ENCODE assay signal across 8 cellular contexts in the genomic region with DNA sequence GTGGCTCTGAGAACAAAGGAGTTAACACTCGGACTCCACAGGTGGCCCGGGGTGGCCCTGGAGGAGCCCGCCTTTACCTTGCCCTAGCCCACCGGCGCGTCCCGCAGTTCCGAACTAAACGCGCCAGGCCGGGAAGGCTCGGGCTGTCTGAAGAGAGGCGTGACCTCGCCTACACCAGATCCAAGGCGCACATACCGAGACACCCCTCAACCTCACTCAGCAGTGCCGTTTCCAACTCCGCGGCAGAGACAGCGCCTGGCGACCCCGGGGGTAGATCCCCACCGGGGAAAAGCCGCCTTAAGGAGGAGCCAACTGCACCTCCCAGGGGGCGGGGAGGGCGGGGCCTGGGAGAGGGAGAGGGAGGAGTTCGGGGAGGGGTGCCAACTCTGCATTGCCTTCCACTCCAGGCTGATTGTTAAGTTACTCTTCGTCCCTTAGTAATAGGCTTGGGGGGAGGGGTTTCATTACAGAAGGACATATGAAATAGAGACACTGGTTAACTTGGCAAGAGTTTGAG. TPM values are rescaled to one million over a fixed set of nuclear protein-coding genes. Genes with fewer than 3 reads are reported as not detected.
A peak's percentile ranks its signal among the peaks of the same experiment; 100 is the strongest.
DNase-seq lines count a peak whose midpoint lies in the region; ATAC-seq, FAIRE-seq and TF ChIP-seq lines count a peak whose summit lies in the region.

A gene (minus strand): TSS at position 272 of the 517 bp plus-strand sequence. CDS start 1,408 bp downstream, outside the sequence.

- no peak for TF ChIP-seq CTCF in H1 (IDR thresholded peaks at IDR 0.05; ENCODE audit: control extremely low read depth in 1 of 3, insufficient read depth in 1 of 3, low read depth in 1 of 3, low read length in 3 of 3)

- H3K23me2 ChIP-seq in H1 (ENCODE audit: low read depth, low read length): peaks cover 6% of the 10 kb centered on the region

- H3K9me3 Mint-ChIP-seq in CD8-positive, alpha-beta memory T cell: no peaks in the 10 kb centered on the region

- H3K4me3 ChIP-seq in CD8-positive, alpha-beta memory T cell (ENCODE audit: low read length): peak within 1 kb of the TSS; percentile 92
- H3K4me3 ChIP-seq in H1 (ENCODE audit: extremely low read depth in 1 of 4, insufficient read depth in 2 of 4, low read depth in 3 of 4, low read length in 4 of 4) (peak within 1 kb of the TSS; percentile 66 to 89 (median 87)), mesodermal cell (ENCODE audit: extremely low read depth, insufficient read depth, low read length, poor library complexity, severe bottlenecking) (peak within 1 kb of the TSS; percentile 76)

- H3K9me3 ChIP-seq in CD8-positive, alpha-beta memory T cell (ENCODE audit: low read length): no peaks in the 10 kb centered on the region
- H3K9me3 ChIP-seq in H1 (ENCODE audit: insufficient read depth in 2 of 2, low read depth in 1 of 2, low read length in 1 of 2) (no peaks in the 10 kb centered on the region), mesodermal cell (ENCODE audit: control insufficient read depth, low read length) (no peaks in the 10 kb centered on the region)

- H3K27ac Mint-ChIP-seq in CD8-positive, alpha-beta memory T cell: peak within 1 kb of the TSS; percentile 85 to 98 (median 94)

- H3K79me1 ChIP-seq in H1 (ENCODE audit: low read depth, low read length): no peaks in the 10 kb centered on the region

- peak; percentile 3 for ATAC-seq in GM19468 (IDR thresholded peaks at IDR 0.05; ENCODE audit: extremely low read depth, unreplicated experiment)

- peaks cover 3 to 6% of the 10 kb centered on the region in 2 experiments for H4K20me1 ChIP-seq in H1 (replicated peaks in 1 of 2; ENCODE audit: control insufficient read depth in 1 of 2, insufficient read depth in 2 of 2, low read length in 2 of 2)

- H4K8ac ChIP-seq in H1 (ENCODE audit: extremely low read depth, insufficient read depth, low read length): peak within 1 kb of the TSS; percentile 97

- peaks cover 0 to 26% (median 3%) of the 10 kb centered on the region in 3 donors for H3K36me3 Mint-ChIP-seq in CD8-positive, alpha-beta memory T cell

- no peak for FAIRE-seq in H1 (lab: Jason Lieb, UNC)

- H2BK12ac ChIP-seq in H1 (ENCODE audit: low read depth, low read length): peak within 1 kb of the TSS; percentile 95

- TF ChIP-seq EP300 in H1 (IDR thresholded peaks at IDR 0.05; ENCODE audit: borderline replicate concordance in 1 of 2, low read depth in 2 of 2, low read length in 2 of 2): no peak

- H3K4ac ChIP-seq in H1 (replicated peaks; ENCODE audit: insufficient read length, low read depth, low read length): peak within 1 kb of the TSS; percentile 46

- peaks cover 5 to 10% of the 10 kb centered on the region in 2 donors for H3K27me3 Mint-ChIP-seq in CD8-positive, alpha-beta memory T cell

- peaks cover 40 to 57% (median 50%) of the 10 kb centered on the region in 3 donors for H3K4me1 Mint-ChIP-seq in CD8-positive, alpha-beta memory T cell

- POLR2A ChIA-PET in CD8-positive, alpha-beta memory T cell (lab: Charles Lee): interaction anchor here (0.6 to 1.2 kb wide), 4 partner anchors 9 to 453 kb away, joined by 3 to 5 read pairs (median 4); no protein-coding TSS in a partner anchor
- POLR2A ChIA-PET in H1 (lab: Charles Lee; ENCODE audit: partially characterized antibody): interaction anchor here (0.6 to 1.5 kb wide), 6 partner anchors 12 to 211 kb away, joined by 3 to 4 read pairs (median 3); no protein-coding TSS in a partner anchor

- H3K18ac ChIP-seq in H1 (ENCODE audit: extremely low read depth, low read length): peak within 1 kb of the TSS; percentile 100

- peak within 1 kb of the TSS; percentile 98 for H2AFZ ChIP-seq in H1 (ENCODE audit: low read length)

- H3K4me3 Mint-ChIP-seq in CD8-positive, alpha-beta memory T cell: peak within 1 kb of the TSS; percentile 89 to 99 (median 95)

- H4K5ac ChIP-seq in H1 (ENCODE audit: insufficient read length, low read depth, low read length): peak within 1 kb of the TSS; percentile 65

- no peak within 1 kb of the TSS for H3K14ac ChIP-seq in H1 (ENCODE audit: insufficient read length)

- H3K9ac ChIP-seq in H1 (replicated peaks in 1 of 4; ENCODE audit: extremely low read depth in 1 of 4, low read depth in 3 of 4, low read length in 3 of 4): peak within 1 kb of the TSS; percentile 75 to 94 (median 86)

- 0 out of 2 replicates have a peak within 1 kb of the TSS, but pooled peaks have one; percentile 61 for H2BK20ac ChIP-seq in H1 (ENCODE audit: low read length)

- 2% methylated on average over 23 of the region's 28 CpGs; no CpG with 5 or more reads in 1 of the 2 experiments for WGBS in H1 (ENCODE audit: extremely low coverage in 1 of 2, insufficient coverage in 1 of 2, insufficient read length in 1 of 2, insufficient replicate concordance in 2 of 2, low coverage in 1 of 2, low lambda C conversion rate in 2 of 2, missing lambda C conversion rate in 1 of 2), 2 experiments
- 0% methylated on average over 16 to 21 of the region's 28 CpGs for WGBS in mesodermal cell (ENCODE audit: insufficient coverage in 2 of 2), 2 experiments

- DNase-seq in CD8-positive, alpha-beta memory T cell: peak; percentile 58 to 83 (median 73)
- peak; percentile 88 for DNase-seq in HS-5 (ENCODE audit: low read depth)
- DNase-seq in NOMO-1 (lab: John Stamatoyannopoulos, UW; ENCODE audit: unreplicated experiment in 2 of 2): peak; percentile 88 to 96
- DNase-seq in activated CD8-positive, alpha-beta memory T cell treated with anti-CD3 and anti-CD28 coated beads for 48 hours (ENCODE audit: low read depth in 2 of 3, low spot score in 2 of 3): peak; percentile 65 to 72 (median 66)
- DNase-seq in H1 (ENCODE audit: low read depth in 1 of 2, low spot score in 2 of 2): peak; percentile 74 to 91
- DNase-seq in stimulated activated CD8-positive, alpha-beta memory T cell treated with anti-CD3 and anti-CD28 coated beads, Interleukin-15, amount 100 ng/mL, for 4 hours (ENCODE audit: low read depth in 2 of 2): peak; percentile 68 to 72

- H3K4me2 ChIP-seq in H1 (ENCODE audit: insufficient read depth in 1 of 2, low read depth in 2 of 2, low read length in 2 of 2): peak within 1 kb of the TSS; percentile 84 to 87

- no peak within 1 kb of the TSS for H3K23ac ChIP-seq in H1 (ENCODE audit: insufficient read length)

- H3K27me3 ChIP-seq in CD8-positive, alpha-beta memory T cell (ENCODE audit: insufficient read depth, low read length, poor library complexity, severe bottlenecking): no peaks in the 10 kb centered on the region
- no peaks in the 10 kb centered on the region for H3K27me3 ChIP-seq in H1 (replicated peaks in 1 of 4; ENCODE audit: control insufficient read depth in 3 of 4, extremely low read depth in 1 of 4, insufficient read depth in 3 of 4, low read length in 3 of 4)

- peak within 1 kb of the TSS; percentile 63 for H4K91ac ChIP-seq in H1 (replicated peaks; ENCODE audit: insufficient read length, low read length)

- H3K36me3 ChIP-seq in CD8-positive, alpha-beta memory T cell (ENCODE audit: insufficient read depth, low read length): no peaks in the 10 kb centered on the region
- H3K36me3 ChIP-seq in H1 (ENCODE audit: control insufficient read depth in 2 of 4, insufficient read depth in 4 of 4, low read length in 3 of 4): peaks cover 0 to 22% (median 8%) of the 10 kb centered on the region in 4 experiments; a peak in 5 of 8 replicates
- peaks cover 24% of the 10 kb centered on the region for H3K36me3 ChIP-seq in mesodermal cell (ENCODE audit: control insufficient read depth, insufficient read depth, low read length)

- H3K4me1 ChIP-seq in CD8-positive, alpha-beta memory T cell (ENCODE audit: insufficient read depth, low read length): peaks cover 30% of the 10 kb centered on the region
- H3K4me1 ChIP-seq in H1 (replicated peaks in 1 of 4; ENCODE audit: control insufficient read depth in 3 of 4, insufficient read depth in 4 of 4, low read length in 3 of 4) (peaks cover 0 to 8% (median 5%) of the 10 kb centered on the region in 4 experiments; a peak in 3 of 7 replicates), mesodermal cell (ENCODE audit: control insufficient read depth, insufficient read depth, low read length, poor library complexity, severe bottlenecking) (peaks cover 4% of the 10 kb centered on the region)

- peak within 1 kb of the TSS; percentile 80 for H3K56ac ChIP-seq in H1 (replicated peaks; ENCODE audit: insufficient read length, low read depth, low read length)

- peak within 1 kb of the TSS; percentile 71 for H3K27ac ChIP-seq in CD8-positive, alpha-beta memory T cell (ENCODE audit: low read depth, low read length)
- H3K27ac ChIP-seq in H1 (ENCODE audit: low read depth, low read length): peak within 1 kb of the TSS; percentile 90
- H3K27ac ChIP-seq in mesodermal cell (ENCODE audit: low read depth, low read length, severe bottlenecking): peak within 1 kb of the TSS; percentile 89

- H3K79me2 ChIP-seq in H1 (ENCODE audit: control insufficient read depth in 1 of 2, insufficient read depth in 2 of 2, low read length in 2 of 2): peaks cover 0 to 38% of the 10 kb centered on the region in 2 experiments; a peak in 2 of 4 replicates

- H2BK120ac ChIP-seq in H1 (replicated peaks; ENCODE audit: low read depth, low read length): peak within 1 kb of the TSS; percentile 30

- no peak within 1 kb of the TSS for H2AK5ac ChIP-seq in H1 (ENCODE audit: low read depth, low read length)

- no peak for TF ChIP-seq RAD21 in H1 (IDR thresholded peaks at IDR 0.05 in 1 of 2, conservative IDR thresholded peaks at IDR 0.05 in 1 of 2; ENCODE audit: low read depth in 2 of 2, low read length in 2 of 2)

- CTCF ChIA-PET in CD8-positive, alpha-beta memory T cell (lab: Charles Lee): interaction anchor here (0.9 kb wide), 1 partner anchor 42 kb away, joined by 6 read pairs; no protein-coding TSS in a partner anchor
- CTCF ChIA-PET in H1 (lab: Charles Lee; ENCODE audit: partially characterized antibody): no interaction called here

- peak within 1 kb of the TSS; percentile 85; the same call in 1 of the 2 replicates for H2BK15ac ChIP-seq in H1 (ENCODE audit: low read length)

- TF ChIP-seq POLR2A in H1 (IDR thresholded peaks at IDR 0.05; ENCODE audit: control extremely low read depth in 1 of 2, low read depth in 2 of 2, low read length in 2 of 2): peak; percentile 52 to 70; a peak in 2 of 3 replicates

- peak within 1 kb of the TSS; percentile 97 for H2BK5ac ChIP-seq in H1 (ENCODE audit: low read depth, low read length)

TF ChIP-seq in H1, 55 proteins besides CTCF, POLR2A, EP300 and RAD21 (continues in another document):
- peak; percentile 36 for TF ChIP-seq TBP (IDR thresholded peaks at IDR 0.05; ENCODE audit: low read depth, low read length)

RNA-seq across cellular contexts. Expression of the gene that starts here (rescaled TPM):
- total RNA-seq in CD8-positive, alpha-beta memory T cell: 10 to 100 TPM; 49.2 to 51.2 TPM
- polyA plus RNA-seq in CD8-positive, alpha-beta memory T cell: 30.5 TPM
- total RNA-seq in H1 (2021; fragmentation: NEBNext Ultra II Directional; extraction: Animal tissue kit (Norgen Biotek cat#: 25700)): 74.9 and 78.8 TPM in 2 replicates
- polyA plus RNA-seq in H1 (2011; rRNA removed): 10.5 and 13.4 TPM in 2 replicates
- polyA plus RNA-seq in H1 (2011; cell fraction: cytosol; rRNA removed): 61.9 TPM
- polyA plus RNA-seq in H1 (2011; cell fraction: nucleus; rRNA removed): 21.7 TPM
- polyA plus RNA-seq in H1 (2012, experiment 1 of 2): 29.0 to 50.3 TPM (median 32.2 TPM) in 4 replicates
- 2.5 TPM for polyA plus RNA-seq in H1 (2012, experiment 2 of 2)
- polyA plus RNA-seq in H1 (2013, experiment 1 of 2): 34.3 TPM
- polyA plus RNA-seq in H1 (2013, experiment 2 of 2): 30.6 TPM
- polyA minus RNA-seq in H1 (2011; rRNA and poly(A)+ RNA removed): 60.0 and 72.1 TPM in 2 replicates
- 44.3 TPM for polyA minus RNA-seq in H1 (2011; cell fraction: cytosol; rRNA and poly(A)+ RNA removed)
- 167 TPM for polyA minus RNA-seq in H1 (2011; cell fraction: nucleus; rRNA and poly(A)+ RNA removed)
- 59.3 TPM for polyA plus RNA-seq in mesodermal cell (2013, experiment 1 of 2)
- 70.9 TPM for polyA plus RNA-seq in mesodermal cell (2013, experiment 2 of 2)

Comparison
In these comparisons a context has a peak if more than half of its experiments do, and no peak if none do; other contexts are left out.
1. Peak in every context shown above with its lines: DNase-seq, ATAC-seq, H3K4me3 ChIP-seq and H3K27ac ChIP-seq.